ENCODE assay signal across 8 cellular contexts in genomic region chr9:116686135-116686534, GRCh38. TPM values are rescaled to one million over a fixed set of nuclear protein-coding genes. Genes with fewer than 3 reads are reported as not detected.
A peak's percentile ranks its signal among the peaks of the same experiment; 100 is the strongest.
DNase-seq lines count a peak whose midpoint lies in the region; ATAC-seq and TF ChIP-seq lines count a peak whose summit lies in the region.

No MANE protein-coding gene starts in this region.

- POLR2A ChIA-PET in BJ (lab: Charles Lee) = no interaction called here

- DNase-seq in BJ (ENCODE audit: low read depth) = no peak
- DNase-seq in GM23248 = peak; percentile 24
- no peak for DNase-seq in activated naive CD4-positive, alpha-beta T cell treated with anti-CD3 and anti-CD28 coated beads, Interleukin-2, amount 50 U/mL, for 72 hours (ENCODE audit: low spot score in 2 of 2)
- DNase-seq in NCI-H2029 treated with DMSO at 0.1 percent for 48 hours (lab: John Stamatoyannopoulos, UW) = no peak
- no peak for DNase-seq in stimulated activated CD4-positive, alpha-beta T cell treated with anti-CD3 and anti-CD28 coated beads, Interleukin-2, amount 100 ng/mL, for 24 hours

- H3K9me3 ChIP-seq in GM23248 (ENCODE audit: low read depth) (no peaks in the 10 kb centered on the region), mucosa of stomach (ENCODE audit: control insufficient read depth, low read length) (no peaks in the 10 kb centered on the region)

- peak overlapping the region; percentile 90 for H2AFZ ChIP-seq in GM23248

- no peaks in the 10 kb centered on the region for H3K9me2 ChIP-seq in GM23248 (ENCODE audit: insufficient read depth)

- peaks cover 56% of the 10 kb centered on the region for H3K79me2 ChIP-seq in GM23248 (ENCODE audit: insufficient read depth)

- peaks cover 16 to 21% of the 10 kb centered on the region in 2 donors for H3K36me3 Mint-ChIP-seq in activated naive CD4-positive, alpha-beta T cell treated with anti-CD3 and anti-CD28 coated beads, Interleukin-2, amount 50 U/mL, for 72 hours

- H3K27me3 ChIP-seq in BJ (ENCODE audit: control insufficient read depth, insufficient read depth, low read length) = no peaks in the 10 kb centered on the region
- no peaks in the 10 kb centered on the region for H3K27me3 ChIP-seq in GM23248 (replicated peaks; ENCODE audit: insufficient read depth)
- no peaks in the 10 kb centered on the region for H3K27me3 ChIP-seq in mucosa of stomach (ENCODE audit: control insufficient read depth, insufficient read depth, low read length)

- H3K36me3 ChIP-seq in BJ (ENCODE audit: control insufficient read depth, insufficient read depth, low read length) (no peaks in the 10 kb centered on the region), GM23248 (ENCODE audit: low read depth) (no peaks in the 10 kb centered on the region), mucosa of stomach (ENCODE audit: control insufficient read depth, insufficient read depth, low read length) (no peaks in the 10 kb centered on the region)

- H3K27ac ChIP-seq in GM23248 = no peak overlapping the region

- peaks cover 21% of the 10 kb centered on the region for H3F3A ChIP-seq in GM23248 (ENCODE audit: insufficient read depth)

- H3K4me3 ChIP-seq in BJ (ENCODE audit: low read depth, low read length) (peak overlapping the region; percentile 88; the same call in 1 of the 2 replicates), GM23248 (peak overlapping the region; percentile 99), mucosa of stomach (ENCODE audit: low read length) (no peak overlapping the region)

- peaks cover 44% of the 10 kb centered on the region for H3K4me1 ChIP-seq in GM23248 (ENCODE audit: insufficient read depth)
- H3K4me1 ChIP-seq in mucosa of stomach (ENCODE audit: control insufficient read depth, insufficient read depth, low read length) = peaks cover 22% of the 10 kb centered on the region

- H3K27ac Mint-ChIP-seq in activated naive CD4-positive, alpha-beta T cell treated with anti-CD3 and anti-CD28 coated beads, Interleukin-2, amount 50 U/mL, for 72 hours = peak overlapping the region; percentile 81 to 87

- H3K9ac ChIP-seq in GM23248 (peak overlapping the region; percentile 91), mucosa of stomach (ENCODE audit: low read length) (peak overlapping the region; percentile 70)

- in situ Hi-C loops in GM23248 (cut with MboI) = no loop called here

- no peak for TF ChIP-seq CTCF in BJ (IDR thresholded peaks at IDR 0.05; ENCODE audit: insufficient read depth, low read depth, low read length)

- ATAC-seq in activated naive CD4-positive, alpha-beta T cell treated with anti-CD3 and anti-CD28 coated beads, Interleukin-2, amount 50 U/mL, for 72 hours = no peak
- ATAC-seq in GM19455 (IDR thresholded peaks at IDR 0.05; ENCODE audit: unreplicated experiment) (no peak), HG02571 (IDR thresholded peaks at IDR 0.05; ENCODE audit: unreplicated experiment) (no peak)

- CTCF ChIA-PET in BJ (lab: Yijun Ruan, JAX) = no interaction called here

- H4K20me1 ChIP-seq in GM23248 (ENCODE audit: insufficient read depth) = no peaks in the 10 kb centered on the region

- H3K4me2 ChIP-seq in GM23248 (ENCODE audit: unreplicated experiment) = peak overlapping the region; percentile 87

- peaks cover 0 to 4% of the 10 kb centered on the region in 2 donors for H3K9me3 Mint-ChIP-seq in activated naive CD4-positive, alpha-beta T cell treated with anti-CD3 and anti-CD28 coated beads, Interleukin-2, amount 50 U/mL, for 72 hours

RNA-seq across cellular contexts. Expression of gene TRIM32, which starts 1.0 kb away (rescaled TPM):
- polyA plus RNA-seq in BJ (2011; rRNA removed) = 31.5 and 35.1 TPM in 2 replicates
- polyA minus RNA-seq in BJ (2011; rRNA and poly(A)+ RNA removed) = 69.9 and 74.7 TPM in 2 replicates
- total RNA-seq in GM23248 (2014; rRNA removed; shearing (Covaris generic)) = 38.2 and 41.9 TPM in 2 replicates
- 34.5 and 37.0 TPM in 2 replicates for polyA plus RNA-seq in GM23248 (2016; fragmentation: Nextera tagmentation; extraction: Ambion mirVana)
- total RNA-seq in activated naive CD4-positive, alpha-beta T cell treated with anti-CD3 and anti-CD28 coated beads, Interleukin-2, amount 50 U/mL, for 72 hours = 10 to 100 TPM in 1 of 2 donors, 1 to 10 TPM in 1; 6.9 to 16.2 TPM
